In genomic region chr5:137995747-137996123, GRCh38 we compare ENCODE assay signal across 15 cellular contexts. TPM values are rescaled to one million over a fixed set of nuclear protein-coding genes. Genes with fewer than 3 reads are reported as not detected.
DNase-seq lines count a peak whose midpoint lies in the region; ATAC-seq and TF ChIP-seq lines count a peak whose summit lies in the region.
"Had no signal": no experiment of that assay in that cellular context is flagged by ENCODE, and none has a peak within 500 bp of the region (broad histone marks: within the 10 kb centered on the region; RNA-seq: fewer than 3 reads in every experiment).

No MANE protein-coding gene starts in this region.

- TF ChIP-seq RAD21 in SK-N-SH (IDR thresholded peaks at IDR 0.05; ENCODE audit: low read length): no peak

- peaks cover 94% of the 10 kb centered on the region for H3K79me2 ChIP-seq in SK-N-SH (ENCODE audit: insufficient read depth)

- no peak for TF ChIP-seq EP300 in SK-N-SH (IDR thresholded peaks at IDR 0.05; ENCODE audit: borderline replicate concordance in 1 of 2, low read depth in 1 of 2, low read length in 1 of 2)

- H3K27ac Mint-ChIP-seq in CD4-positive, alpha-beta memory T cell: peak overlapping the region in 2 of 7 donors; percentile 24 to 83
- H3K27ac Mint-ChIP-seq: activated naive CD4-positive, alpha-beta T cell treated with anti-CD3 and anti-CD28 coated beads for 36 hours had no signal

- peak overlapping the region; percentile 51; the same call in 1 of the 2 replicates for H3K4me2 ChIP-seq in SK-N-SH

- DNase-seq in A172 (ENCODE audit: low spot score): peak; percentile 5
- DNase-seq in EH (ENCODE audit: low read depth): peak; percentile 8
- DNase-seq in SK-N-SH: no peak
- DNase-seq in choroid plexus epithelial cell (ENCODE audit: low read depth): peak; percentile 39
- no peak for DNase-seq in LoVo (ENCODE audit: low spot score)
- DNase-seq in CD4-positive, alpha-beta memory T cell: no peak
- no peak for DNase-seq in GM10248 (ENCODE audit: extremely low spot score)
- DNase-seq: activated CD8-positive, alpha-beta memory T cell treated with anti-CD3 and anti-CD28 coated beads for 24 hours; activated naive CD4-positive, alpha-beta T cell treated with anti-CD3 and anti-CD28 coated beads for 36 hours; caudate nucleus; DMS79 treated with DMSO at 0.1 percent for 48 hours; gastrocnemius medialis; NCI-H2081 treated with DMSO at 0.1 percent for 48 hours; stomach had no signal

- H3K4me3 Mint-ChIP-seq in CD4-positive, alpha-beta memory T cell: no peak overlapping the region
- H3K4me3 Mint-ChIP-seq: activated naive CD4-positive, alpha-beta T cell treated with anti-CD3 and anti-CD28 coated beads for 36 hours had no signal

- H4K20me1 ChIP-seq in SK-N-SH (ENCODE audit: insufficient read depth): peaks cover 28% of the 10 kb centered on the region

- H2AFZ ChIP-seq in SK-N-SH (ENCODE audit: low read depth): no peak overlapping the region

- H3K36me3 Mint-ChIP-seq in CD4-positive, alpha-beta memory T cell: peaks cover 39 to 45% of the 10 kb centered on the region in 2 donors

- TF ChIP-seq CTCF in SK-N-SH (IDR thresholded peaks at IDR 0.05): no peak
- no peak for TF ChIP-seq CTCF in choroid plexus epithelial cell (conservative IDR thresholded peaks at IDR 0.05; ENCODE audit: low read depth, low read length)
- TF ChIP-seq CTCF in GM10248 (IDR thresholded peaks at IDR 0.05; ENCODE audit: control extremely low read depth, extremely low read depth, low read depth, missing control alignments): no peak

- WGBS in SK-N-SH (ENCODE audit: low lambda C conversion rate): 40% methylated on average over 3 of the region's 3 CpGs

- H3K9me3 ChIP-seq in SK-N-SH: no peaks in the 10 kb centered on the region
- no peaks in the 10 kb centered on the region for H3K9me3 ChIP-seq in CD4-positive, alpha-beta memory T cell (ENCODE audit: control insufficient read depth in 1 of 2, low read length in 2 of 2)
- H3K9me3 ChIP-seq: gastrocnemius medialis, stomach had no signal

- no peak for ATAC-seq in HG03196 (IDR thresholded peaks at IDR 0.05; ENCODE audit: unreplicated experiment)

- H3K36me3 ChIP-seq in SK-N-SH (replicated peaks in 1 of 2; ENCODE audit: control insufficient read depth in 1 of 2, insufficient read depth in 2 of 2, low read length in 1 of 2): peaks cover 18 to 46% of the 10 kb centered on the region in 2 experiments
- peaks cover 6% of the 10 kb centered on the region for H3K36me3 ChIP-seq in CD4-positive, alpha-beta memory T cell (ENCODE audit: insufficient read depth, low read length)
- H3K36me3 ChIP-seq: gastrocnemius medialis had no signal

- H3K27me3 ChIP-seq in SK-N-SH (ENCODE audit: insufficient read depth): no peaks in the 10 kb centered on the region
- H3K27me3 ChIP-seq in CD4-positive, alpha-beta memory T cell (ENCODE audit: insufficient read depth, low read length): no peaks in the 10 kb centered on the region
- H3K27me3 ChIP-seq: gastrocnemius medialis, stomach had no signal

- no peaks in the 10 kb centered on the region for H3K27me3 Mint-ChIP-seq in CD4-positive, alpha-beta memory T cell

- H3K4me1 ChIP-seq in SK-N-SH (ENCODE audit: control insufficient read depth in 1 of 2, insufficient read depth in 2 of 2, low read depth in 1 of 2, low read length in 1 of 2): peaks cover 2 to 16% of the 10 kb centered on the region in 2 experiments; a peak in 3 of 4 replicates
- peaks cover 5% of the 10 kb centered on the region for H3K4me1 ChIP-seq in CD4-positive, alpha-beta memory T cell (ENCODE audit: insufficient read depth, low read length)

- no peaks in the 10 kb centered on the region for H3K9me2 ChIP-seq in SK-N-SH

- peak overlapping the region; percentile 28 to 57; a peak in 3 of 4 replicates for H3K27ac ChIP-seq in SK-N-SH (ENCODE audit: low read depth in 2 of 2, low read length in 1 of 2)
- no peak overlapping the region for H3K27ac ChIP-seq in CD4-positive, alpha-beta memory T cell (ENCODE audit: low read depth, low read length)
- H3K27ac ChIP-seq: gastrocnemius medialis, stomach had no signal

- CTCF ChIA-PET in SK-N-SH (lab: Yijun Ruan, JAX) (no interaction called here), GM10248 (lab: Yijun Ruan, JAX) (no interaction called here)
- CTCF ChIA-PET in CD4-positive, alpha-beta memory T cell (lab: Charles Lee; ENCODE audit: partially characterized antibody): no interaction called here

- peaks cover 17% of the 10 kb centered on the region for H3F3A ChIP-seq in SK-N-SH (replicated peaks; ENCODE audit: insufficient read depth)

- H3K9ac ChIP-seq in SK-N-SH: no peak overlapping the region

- peak overlapping the region in 1 of 2 experiments; percentile 10; a peak in 1 of 4 replicates for H3K4me3 ChIP-seq in SK-N-SH (ENCODE audit: low read depth in 2 of 2, low read length in 1 of 2)
- H3K4me3 ChIP-seq in choroid plexus epithelial cell (ENCODE audit: low read depth, low read length): no peak overlapping the region
- H3K4me3 ChIP-seq in CD4-positive, alpha-beta memory T cell (ENCODE audit: low read length in 2 of 2): no peak overlapping the region
- H3K4me3 ChIP-seq: gastrocnemius medialis, stomach had no signal

- H3K9me3 Mint-ChIP-seq in CD4-positive, alpha-beta memory T cell: peaks cover 0 to 10% (median 2%) of the 10 kb centered on the region in 8 donors

- peaks cover 31 to 49% (median 35%) of the 10 kb centered on the region in 4 donors for H3K4me1 Mint-ChIP-seq in CD4-positive, alpha-beta memory T cell

- intact Hi-C loops in CD4-positive, alpha-beta memory T cell (cut with micrococcal nuclease): no loop called here

- POLR2A ChIA-PET in SK-N-SH (lab: Yijun Ruan, JAX) (no interaction called here), GM10248 (lab: Yijun Ruan, JAX) (no interaction called here)
- POLR2A ChIA-PET in CD4-positive, alpha-beta memory T cell (lab: Charles Lee; ENCODE audit: partially characterized antibody): no interaction called here

TF ChIP-seq in SK-N-SH, 30 proteins besides CTCF, POLR2A, EP300 and RAD21:
- TF ChIP-seq CHD2 (IDR thresholded peaks at IDR 0.05; ENCODE audit: low read length, partially characterized antibody) (no peak), TEAD4 (IDR thresholded peaks at IDR 0.05; ENCODE audit: borderline replicate concordance, insufficient read depth) (no peak), GATA2 (CRISPR knock-in tag; IDR thresholded peaks at IDR 0.05) (no peak), USF2 (IDR thresholded peaks at IDR 0.05; ENCODE audit: borderline replicate concordance, low read depth, low read length) (no peak), FOXJ3 (CRISPR knock-in tag; IDR thresholded peaks at IDR 0.05) (no peak), JUND (IDR thresholded peaks at IDR 0.05) (no peak)
TF ChIP-seq in SK-N-SH: peak in this region for 0.

RNA-seq across cellular contexts. Expression of gene FAM13B, which starts 37.1 kb away (rescaled TPM):
- total RNA-seq in A172 (2014; rRNA removed; shearing (Covaris generic)): 13.9 and 21.5 TPM in 2 replicates
- polyA plus RNA-seq in SK-N-SH (2012; rRNA removed): 13.0 and 18.2 TPM in 2 replicates
- 18.1 and 22.2 TPM in 2 replicates for polyA plus RNA-seq in SK-N-SH (2012; cell fraction: cytosol; rRNA removed)
- 19.0 and 30.7 TPM in 2 replicates for polyA plus RNA-seq in SK-N-SH (2012; cell fraction: nucleus; rRNA removed)
- total RNA-seq in CD4-positive, alpha-beta memory T cell: 10 to 100 TPM; 63.3 to 66.6 TPM
- polyA plus RNA-seq in CD4-positive, alpha-beta memory T cell: 10 to 100 TPM; 14.4 to 27.7 TPM

Comparison
In these comparisons a context has a peak if more than half of its experiments do, and no peak if none do; other contexts are left out.
1. DNase-seq: peak in A172 (single experiment), EH (single experiment) and choroid plexus epithelial cell (single experiment); none in SK-N-SH (single experiment), LoVo (single experiment), CD4-positive, alpha-beta memory T cell (0 of 5) and GM10248 (single experiment).